ENCODE assay signal across 21 cellular contexts in the genomic region with DNA sequence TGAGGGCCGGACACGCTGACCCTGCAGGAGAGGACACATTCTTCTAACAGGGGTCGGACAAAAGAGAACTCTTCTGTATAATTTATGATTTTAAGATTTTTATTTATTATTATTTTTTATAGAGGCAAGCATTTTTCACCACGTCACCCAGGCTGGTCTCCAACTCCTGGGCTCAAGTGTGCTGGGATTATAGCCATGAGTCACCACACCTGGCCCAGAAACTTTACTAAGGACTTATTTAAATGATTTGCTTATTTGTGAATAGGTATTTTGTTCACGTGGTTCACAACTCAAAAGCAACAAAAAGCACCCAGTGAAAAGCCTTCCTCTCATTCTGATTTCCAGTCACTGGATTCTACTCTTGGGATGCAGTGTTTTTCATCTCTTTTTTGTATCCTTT. TPM values are rescaled to one million over a fixed set of nuclear protein-coding genes. Genes with fewer than 3 reads are reported as not detected.
A peak's percentile ranks its signal among the peaks of the same experiment; 100 is the strongest.
DNase-seq lines count a peak whose midpoint lies in the region; FAIRE-seq and TF ChIP-seq lines count a peak whose summit lies in the region.
"Had no signal": no experiment of that assay in that cellular context is flagged by ENCODE, and none has a peak within 500 bp of the region (broad histone marks: within the 10 kb centered on the region; RNA-seq: fewer than 3 reads in every experiment).

No MANE protein-coding gene starts in this region.

- no peak overlapping the region for H3K27ac ChIP-seq in neural progenitor cell
- H3K27ac ChIP-seq: KMS-11, PC-9, SJCRH30 had no signal

- H3K27me3 Mint-ChIP-seq in CD14-positive monocyte (ENCODE audit: low read depth in 3 of 3) (peaks cover 0 to 4% (median 0%) of the 10 kb centered on the region in 3 donors), neural progenitor cell (ENCODE audit: insufficient read depth, low read depth) (peaks cover 13% of the 10 kb centered on the region), type B pancreatic cell (no peaks in the 10 kb centered on the region)
- peaks cover 9% of the 10 kb centered on the region for H3K27me3 Mint-ChIP-seq in T-helper 2 cell treated with Interferon-gamma antibody and Interleukin-4, amounts not matched to agents 5 μg/mL and 100 μg/mL, for 36 hours (ENCODE audit: low read depth)

- H3K4me2 ChIP-seq in neural progenitor cell, result no peak overlapping the region
- H3K4me2 ChIP-seq: KMS-11, PC-9 had no signal

- TF ChIP-seq CTCF in CD14-positive monocyte (IDR thresholded peaks at IDR 0.05) (no peak), bronchial epithelial cell (IDR thresholded peaks at IDR 0.05; ENCODE audit: insufficient read depth, low read length, severe bottlenecking) (no peak), retinal pigment epithelial cell (conservative IDR thresholded peaks at IDR 0.05; ENCODE audit: low read depth, low read length) (no peak), neural progenitor cell (IDR thresholded peaks at IDR 0.05) (no peak), type B pancreatic cell (conservative IDR thresholded peaks at IDR 0.05) (no peak)

- no peak overlapping the region for H3K9ac ChIP-seq in neural progenitor cell
- H3K9ac ChIP-seq: KMS-11 had no signal

- H2AFZ ChIP-seq in neural progenitor cell (replicated peaks), result no peak overlapping the region
- H2AFZ ChIP-seq: PC-9 had no signal

- DNase-seq in CD14-positive monocyte (ENCODE audit: low spot score) (no peak), bronchial epithelial cell (ENCODE audit: low read depth) (peak; percentile 77), iris pigment epithelial cell (ENCODE audit: low read depth) (peak; percentile 50), retinal pigment epithelial cell (ENCODE audit: low read depth) (peak; percentile 77), H54 (ENCODE audit: insufficient read length, low spot score) (no peak), neural progenitor cell (ENCODE audit: low spot score) (no peak), type B pancreatic cell (ENCODE audit: extremely low spot score, unreplicated experiment) (no peak)
- DNase-seq in T-helper 2 cell treated with Interferon-gamma antibody and Interleukin-4, amounts not matched to agents 5 μg/mL and 100 μg/mL, for 36 hours (ENCODE audit: low spot score), result no peak
- DNase-seq: CD4-positive, alpha-beta memory T cell; DMS153; EL; NCI-H1417 treated with DMSO at 0.1 percent for 48 hours; NCI-H187 treated with DMSO at 0.1 percent for 48 hours; NCI-H345; NCI-H524 treated with DMSO at 0.1 percent for 48 hours; PC-9; SJCRH30 had no signal

- peaks cover 2% of the 10 kb centered on the region for H4K20me1 ChIP-seq in neural progenitor cell (ENCODE audit: low read depth)

- no peak for TF ChIP-seq POLR2A in H54 (IDR thresholded peaks at IDR 0.05; ENCODE audit: low read depth, low read length)

- H3K36me3 ChIP-seq in bronchial epithelial cell (ENCODE audit: control insufficient read depth, insufficient read depth, low read length), result no peaks in the 10 kb centered on the region
- no peaks in the 10 kb centered on the region for H3K36me3 ChIP-seq in neural progenitor cell
- H3K36me3 ChIP-seq: SJCRH30 had no signal

- intact Hi-C loops in CD14-positive monocyte (cut with micrococcal nuclease), result no loop called here

- H3K36me3 Mint-ChIP-seq in CD14-positive monocyte, result peaks cover 0 to 3% of the 10 kb centered on the region in 2 donors
- H3K36me3 Mint-ChIP-seq in neural progenitor cell, result no peaks in the 10 kb centered on the region
- H3K36me3 Mint-ChIP-seq in type B pancreatic cell, result no peaks in the 10 kb centered on the region
- H3K36me3 Mint-ChIP-seq in T-helper 2 cell treated with Interferon-gamma antibody and Interleukin-4, amounts not matched to agents 5 μg/mL and 100 μg/mL, for 36 hours (ENCODE audit: low read depth), result peaks cover 2% of the 10 kb centered on the region
- H3K36me3 Mint-ChIP-seq: CD4-positive, alpha-beta memory T cell had no signal

- no peaks in the 10 kb centered on the region for H3K27me3 ChIP-seq in bronchial epithelial cell (ENCODE audit: control insufficient read depth, insufficient read depth, low read length)
- H3K27me3 ChIP-seq in neural progenitor cell, result no peaks in the 10 kb centered on the region
- H3K27me3 ChIP-seq: SJCRH30 had no signal

- peaks cover 10% of the 10 kb centered on the region for H3K79me2 ChIP-seq in neural progenitor cell (ENCODE audit: low read depth)

- H3K4me1 Mint-ChIP-seq in CD14-positive monocyte, result peaks cover 43% of the 10 kb centered on the region
- peaks cover 45% of the 10 kb centered on the region for H3K4me1 Mint-ChIP-seq in neural progenitor cell
- peaks cover 28% of the 10 kb centered on the region for H3K4me1 Mint-ChIP-seq in type B pancreatic cell (ENCODE audit: unreplicated experiment)
- peaks cover 19% of the 10 kb centered on the region for H3K4me1 Mint-ChIP-seq in T-helper 2 cell treated with Interferon-gamma antibody and Interleukin-4, amounts not matched to agents 5 μg/mL and 100 μg/mL, for 36 hours (ENCODE audit: low read depth)

- no peak overlapping the region for H3K4me3 Mint-ChIP-seq in CD14-positive monocyte
- no peak overlapping the region for H3K4me3 Mint-ChIP-seq in neural progenitor cell
- H3K4me3 Mint-ChIP-seq in type B pancreatic cell, result no peak overlapping the region
- H3K4me3 Mint-ChIP-seq in T-helper 2 cell treated with Interferon-gamma antibody and Interleukin-4, amounts not matched to agents 5 μg/mL and 100 μg/mL, for 36 hours, result no peak overlapping the region
- H3K4me3 Mint-ChIP-seq: CD4-positive, alpha-beta memory T cell had no signal

- no peaks in the 10 kb centered on the region for H3K9me3 Mint-ChIP-seq in CD14-positive monocyte
- no peaks in the 10 kb centered on the region for H3K9me3 Mint-ChIP-seq in neural progenitor cell
- no peaks in the 10 kb centered on the region for H3K9me3 Mint-ChIP-seq in type B pancreatic cell
- peaks cover 2% of the 10 kb centered on the region for H3K9me3 Mint-ChIP-seq in T-helper 2 cell treated with Interferon-gamma antibody and Interleukin-4, amounts not matched to agents 5 μg/mL and 100 μg/mL, for 36 hours
- H3K9me3 Mint-ChIP-seq: CD4-positive, alpha-beta memory T cell had no signal

- no peak overlapping the region for H3K4me3 ChIP-seq in bronchial epithelial cell (ENCODE audit: low read depth, low read length)
- no peak overlapping the region for H3K4me3 ChIP-seq in retinal pigment epithelial cell (ENCODE audit: low read length)
- H3K4me3 ChIP-seq in neural progenitor cell, result no peak overlapping the region
- H3K4me3 ChIP-seq: GM12878, PC-9, SJCRH30 had no signal

- FAIRE-seq in bronchial epithelial cell (lab: Jason Lieb, UNC) (no peak), H54 (lab: Jason Lieb, UNC) (no peak)
- FAIRE-seq: A204.1, GM12878 had no signal

- H3K27ac Mint-ChIP-seq in CD14-positive monocyte, result peak overlapping the region in 4 of 7 donors; percentile 46 to 84 (median 80)
- no peak overlapping the region for H3K27ac Mint-ChIP-seq in neural progenitor cell
- no peak overlapping the region for H3K27ac Mint-ChIP-seq in type B pancreatic cell
- H3K27ac Mint-ChIP-seq in T-helper 2 cell treated with Interferon-gamma antibody and Interleukin-4, amounts not matched to agents 5 μg/mL and 100 μg/mL, for 36 hours, result no peak overlapping the region

- H3K4me1 ChIP-seq in neural progenitor cell, result peaks cover 27% of the 10 kb centered on the region

- no peaks in the 10 kb centered on the region for H3K9me3 ChIP-seq in neural progenitor cell (ENCODE audit: low read depth)
- H3K9me3 ChIP-seq: SJCRH30 had no signal

- H3F3A ChIP-seq in neural progenitor cell (ENCODE audit: low read depth), result peaks cover 21% of the 10 kb centered on the region

RNA-seq across cellular contexts. Expression of gene SERPINF1, which starts 2.3 kb away (rescaled TPM):
- 1 to 10 TPM; 8.0 to 9.9 TPM for polyA plus RNA-seq in CD14-positive monocyte
- total RNA-seq in bronchial epithelial cell (51.3 and 112 TPM in 2 replicates), neural progenitor cell (ENCODE audit: low replicate concordance) (57.9 and 93.5 TPM in 2 replicates), type B pancreatic cell (ENCODE audit: low replicate concordance) (9.6 and 98.8 TPM in 2 replicates)

RNA-seq across cellular contexts. Expression of gene SERPINF2, which starts 16.9 kb away (rescaled TPM):
- under 1 TPM; 0.75 to 0.79 TPM for polyA plus RNA-seq in CD14-positive monocyte
- total RNA-seq in bronchial epithelial cell (0.79 and 1.5 TPM in 2 replicates), neural progenitor cell (ENCODE audit: low replicate concordance) (0.59 TPM in 1 of 2 replicates, not detected in the other), type B pancreatic cell (ENCODE audit: low replicate concordance) (28.3 and 36.3 TPM in 2 replicates)
- total RNA-seq: H4, SJCRH30 had no signal

RNA-seq across cellular contexts. Expression of gene WDR81, which starts 35.0 kb away (rescaled TPM):
- 1 to 10 TPM; 6.2 to 8.8 TPM for polyA plus RNA-seq in CD14-positive monocyte
- 13.8 and 21.6 TPM in 2 replicates for total RNA-seq in bronchial epithelial cell
- 1.9 and 10.4 TPM in 2 replicates for total RNA-seq in neural progenitor cell (ENCODE audit: low replicate concordance)
- total RNA-seq in type B pancreatic cell (ENCODE audit: low replicate concordance), result 14.5 and 16.0 TPM in 2 replicates

RNA-seq across cellular contexts. Expression of gene TLCD2, which starts 49.4 kb away (rescaled TPM):
- not detected for polyA plus RNA-seq in CD14-positive monocyte
- total RNA-seq in bronchial epithelial cell (4.5 and 19.1 TPM in 2 replicates), neural progenitor cell (ENCODE audit: low replicate concordance) (0.15 and 0.28 TPM in 2 replicates), type B pancreatic cell (ENCODE audit: low replicate concordance) (4.0 and 4.3 TPM in 2 replicates)

Comparison
In these comparisons a context has a peak if more than half of its experiments do, and no peak if none do; other contexts are left out.
1. DNase-seq: peak in bronchial epithelial cell (single experiment), iris pigment epithelial cell (single experiment) and retinal pigment epithelial cell (single experiment); none in CD14-positive monocyte (single experiment), H54 (single experiment), neural progenitor cell (single experiment), type B pancreatic cell (single experiment) and T-helper 2 cell treated with Interferon-gamma antibody and Interleukin-4, amounts not matched to agents 5 μg/mL and 100 μg/mL, for 36 hours (single experiment).
2. H3K27ac Mint-ChIP-seq: peak in CD14-positive monocyte (4 of 7); none in neural progenitor cell (single experiment), type B pancreatic cell (single experiment) and T-helper 2 cell treated with Interferon-gamma antibody and Interleukin-4, amounts not matched to agents 5 μg/mL and 100 μg/mL, for 36 hours (single experiment).
3. RNA of gene SERPINF2, which starts 16.9 kb away (total RNA-seq): 28.3 to 36.3 TPM in type B pancreatic cell; 0.79 to 1.5 TPM in bronchial epithelial cell and 0.59 TPM in neural progenitor cell; every median in the first group is over 10 times any median in the second.